Comparison of ENCODE assay signal across 22 cellular contexts in genomic region chr20:44409132-44409600, GRCh38. TPM values are rescaled to one million over a fixed set of nuclear protein-coding genes. Genes with fewer than 3 reads are reported as not detected.
A peak's percentile ranks its signal among the peaks of the same experiment; 100 is the strongest.
DNase-seq lines count a peak whose midpoint lies in the region; ATAC-seq and TF ChIP-seq lines count a peak whose summit lies in the region.
"Had no signal": no experiment of that assay in that cellular context is flagged by ENCODE, and none has a peak within 500 bp of the region (broad histone marks: within the 10 kb centered on the region; RNA-seq: fewer than 3 reads in every experiment).

No MANE protein-coding gene starts in this region.

- POLR2A ChIA-PET in BJ (lab: Charles Lee): no interaction called here
- POLR2A ChIA-PET in activated CD8-positive, alpha-beta T cell treated with anti-CD3 and anti-CD28 coated beads for 36 hours (lab: Charles Lee): no interaction called here

- DNase-seq in BJ (ENCODE audit: low read depth): peak; percentile 37
- peak; percentile 95 for DNase-seq in M059J (ENCODE audit: low read depth)
- peak; percentile 36 for DNase-seq in dedifferentiated amniotic fluid mesenchymal stem cell (ENCODE audit: extremely low spot score)
- no peak for DNase-seq in NCI-H526 (lab: John Stamatoyannopoulos, UW)
- no peak for DNase-seq in activated CD8-positive, alpha-beta T cell treated with anti-CD3 and anti-CD28 coated beads for 36 hours
- no peak for DNase-seq in NCI-H69 (lab: John Stamatoyannopoulos, UW)
- DNase-seq: activated CD4-positive, alpha-beta T cell treated with anti-CD3 and anti-CD28 coated beads, Interleukin-2, amount 10 ng/mL, durations not matched to agents 7 days and 5 days; activated naive CD8-positive, alpha-beta T cell treated with anti-CD3 and anti-CD28 coated beads, Interleukin-2, amount 10 ng/mL, durations not matched to agents 7 days and 5 days; activated T-cell treated with anti-CD3 and anti-CD28 coated beads, Interleukin-2, amount 50 U/mL, for 24 hours; AML-193; NCI-H1092; stimulated activated CD4-positive, alpha-beta T cell treated with anti-CD3 and anti-CD28 coated beads, Interleukin-2, amount 100 ng/mL, for 24 hours; stimulated activated CD8-positive, alpha-beta memory T cell treated with anti-CD3 and anti-CD28 coated beads, Interleukin-4, amount 100 ng/mL, for 48 hours; tibial artery had no signal

- no peak for TF ChIP-seq CTCF in BJ (IDR thresholded peaks at IDR 0.05; ENCODE audit: insufficient read depth, low read depth, low read length)
- no peak for TF ChIP-seq CTCF in activated CD8-positive, alpha-beta T cell treated with anti-CD3 and anti-CD28 coated beads for 36 hours (IDR thresholded peaks at IDR 0.05)

- H3K27me3 ChIP-seq in BJ (ENCODE audit: control insufficient read depth, insufficient read depth, low read length) (peaks cover 6% of the 10 kb centered on the region), muscle layer of duodenum (ENCODE audit: low read depth, low read length) (no peaks in the 10 kb centered on the region)

- no peaks in the 10 kb centered on the region for H3K36me3 ChIP-seq in BJ (ENCODE audit: control insufficient read depth, insufficient read depth, low read length)
- no peaks in the 10 kb centered on the region for H3K36me3 ChIP-seq in muscle layer of duodenum (ENCODE audit: control insufficient read depth in 1 of 2, insufficient read depth in 2 of 2, low read length in 2 of 2)
- H3K36me3 ChIP-seq: tibial artery had no signal

- no peaks in the 10 kb centered on the region for H3K9me3 ChIP-seq in muscle layer of duodenum (ENCODE audit: control insufficient read depth in 1 of 2, low read length in 2 of 2)
- H3K9me3 ChIP-seq: tibial artery had no signal

- CTCF ChIA-PET in BJ (lab: Yijun Ruan, JAX): interaction anchor here (3.6 to 4.3 kb wide), 3 partner anchors 14 to 24 kb away, joined by 12 to 19 read pairs (median 16); no protein-coding TSS in a partner anchor
- CTCF ChIA-PET in activated CD8-positive, alpha-beta T cell treated with anti-CD3 and anti-CD28 coated beads for 36 hours (lab: Charles Lee): interaction anchor here (1.4 kb wide), 1 partner anchor 25 kb away, joined by 3 read pairs; no protein-coding TSS in a partner anchor

- H3K27ac Mint-ChIP-seq in activated CD8-positive, alpha-beta T cell treated with anti-CD3 and anti-CD28 coated beads for 36 hours: no peak overlapping the region
- H3K27ac Mint-ChIP-seq: activated CD4-positive, alpha-beta T cell treated with anti-CD3 and anti-CD28 coated beads, Interleukin-2, amount 10 ng/mL, durations not matched to agents 7 days and 5 days; activated naive CD8-positive, alpha-beta T cell treated with anti-CD3 and anti-CD28 coated beads, Interleukin-2, amount 10 ng/mL, durations not matched to agents 7 days and 5 days; activated T-cell treated with anti-CD3 and anti-CD28 coated beads, Interleukin-2, amount 50 U/mL, for 24 hours; dendritic cell treated with granulocyte-macrophage colony-stimulating factor and Interleukin-4, amounts not matched to agents 40 ng/mL and 50 ng/mL, for 4 days; IgD-negative memory B cell had no signal

- no peaks in the 10 kb centered on the region for H3K36me3 Mint-ChIP-seq in activated CD8-positive, alpha-beta T cell treated with anti-CD3 and anti-CD28 coated beads for 36 hours (ENCODE audit: low read depth)
- H3K36me3 Mint-ChIP-seq: activated naive CD8-positive, alpha-beta T cell treated with anti-CD3 and anti-CD28 coated beads, Interleukin-2, amount 10 ng/mL, durations not matched to agents 7 days and 5 days; IgD-negative memory B cell had no signal

- ATAC-seq in HG03354 (IDR thresholded peaks at IDR 0.05; ENCODE audit: poor library complexity, severe bottlenecking, unreplicated experiment): no peak
- ATAC-seq in activated CD8-positive, alpha-beta T cell treated with anti-CD3 and anti-CD28 coated beads for 36 hours: no peak

- H3K27me3 Mint-ChIP-seq in activated CD8-positive, alpha-beta T cell treated with anti-CD3 and anti-CD28 coated beads for 36 hours: peaks cover 4% of the 10 kb centered on the region

- H3K4me1 ChIP-seq in muscle layer of duodenum (ENCODE audit: control insufficient read depth in 1 of 2, insufficient read depth in 2 of 2, low read length in 2 of 2): no peaks in the 10 kb centered on the region
- H3K4me1 ChIP-seq: tibial artery had no signal

- H3K4me3 Mint-ChIP-seq in activated CD8-positive, alpha-beta T cell treated with anti-CD3 and anti-CD28 coated beads for 36 hours: no peak overlapping the region
- H3K4me3 Mint-ChIP-seq: activated CD4-positive, alpha-beta T cell treated with anti-CD3 and anti-CD28 coated beads, Interleukin-2, amount 10 ng/mL, durations not matched to agents 7 days and 5 days; activated naive CD8-positive, alpha-beta T cell treated with anti-CD3 and anti-CD28 coated beads, Interleukin-2, amount 10 ng/mL, durations not matched to agents 7 days and 5 days; activated T-cell treated with anti-CD3 and anti-CD28 coated beads, Interleukin-2, amount 50 U/mL, for 24 hours; dendritic cell treated with granulocyte-macrophage colony-stimulating factor and Interleukin-4, amounts not matched to agents 40 ng/mL and 50 ng/mL, for 4 days; IgD-negative memory B cell had no signal

- H3K4me1 Mint-ChIP-seq in activated CD8-positive, alpha-beta T cell treated with anti-CD3 and anti-CD28 coated beads for 36 hours (ENCODE audit: low read depth): no peaks in the 10 kb centered on the region
- H3K4me1 Mint-ChIP-seq: activated CD4-positive, alpha-beta T cell treated with anti-CD3 and anti-CD28 coated beads, Interleukin-2, amount 10 ng/mL, durations not matched to agents 7 days and 5 days; IgD-negative memory B cell had no signal

- peaks cover 2% of the 10 kb centered on the region for H3K9me3 Mint-ChIP-seq in activated CD8-positive, alpha-beta T cell treated with anti-CD3 and anti-CD28 coated beads for 36 hours
- H3K9me3 Mint-ChIP-seq: dendritic cell treated with granulocyte-macrophage colony-stimulating factor and Interleukin-4, amounts not matched to agents 40 ng/mL and 50 ng/mL, for 4 days; IgD-negative memory B cell had no signal

- intact Hi-C loops in activated CD8-positive, alpha-beta T cell treated with anti-CD3 and anti-CD28 coated beads for 36 hours (cut with micrococcal nuclease): no loop called here

- H3K4me3 ChIP-seq in BJ (ENCODE audit: low read depth, low read length): no peak overlapping the region
- H3K4me3 ChIP-seq in muscle layer of duodenum (ENCODE audit: low read depth in 1 of 2, low read length in 2 of 2): no peak overlapping the region
- H3K4me3 ChIP-seq: SK-N-MC, tibial artery had no signal

- peak overlapping the region; percentile 62 for H3K27ac ChIP-seq in muscle layer of duodenum (ENCODE audit: low read length)
- H3K27ac ChIP-seq: SK-N-MC, tibial artery had no signal

RNA-seq across cellular contexts. Expression of gene HNF4A, which starts 53.7 kb away (rescaled TPM):
- 0.04 TPM in 1 of 2 replicates, not detected in the other for polyA plus RNA-seq in BJ (2011; rRNA removed)
- not detected in 2 replicates for polyA minus RNA-seq in BJ (2011; rRNA and poly(A)+ RNA removed)
- not detected in 2 replicates for total RNA-seq in M059J (2014; rRNA removed; shearing (Covaris generic))
- total RNA-seq in activated CD8-positive, alpha-beta T cell treated with anti-CD3 and anti-CD28 coated beads for 36 hours: not detected
- total RNA-seq: activated CD4-positive, alpha-beta T cell treated with anti-CD3 and anti-CD28 coated beads, Interleukin-2, amount 10 ng/mL, durations not matched to agents 7 days and 5 days; activated naive CD8-positive, alpha-beta T cell treated with anti-CD3 and anti-CD28 coated beads, Interleukin-2, amount 10 ng/mL, durations not matched to agents 7 days and 5 days; fibroblast of villous mesenchyme; lung microvascular endothelial cell had no signal
- polyA plus RNA-seq: IgD-negative memory B cell, neural cell had no signal

Comparison
In these comparisons a context has a peak if more than half of its experiments do, and no peak if none do; other contexts are left out.
1. DNase-seq: peak in BJ (single experiment), M059J (single experiment) and dedifferentiated amniotic fluid mesenchymal stem cell (single experiment); none in NCI-H526 (0 of 2), activated CD8-positive, alpha-beta T cell treated with anti-CD3 and anti-CD28 coated beads for 36 hours (single experiment) and NCI-H69 (single experiment).